Comparison of ENCODE assay signal across 2 cellular contexts in genomic region chr11:68928108-68928429, GRCh38.
TF ChIP-seq lines count a peak whose summit lies in the region.

No MANE protein-coding gene starts in this region.

TF ChIP-seq in liver, 16 proteins besides CTCF, POLR2A, EP300 and RAD21:
- no peak for TF ChIP-seq MAX (IDR thresholded peaks at IDR 0.05)
- no peak for TF ChIP-seq ZBTB33 (IDR thresholded peaks at IDR 0.05)
- peak; percentile 85 for TF ChIP-seq NR2F2 (IDR thresholded peaks at IDR 0.05)
- no peak for TF ChIP-seq EGR1 (IDR thresholded peaks at IDR 0.05; ENCODE audit: low read depth in 2 of 2)

TF ChIP-seq in HepG2, 621 proteins besides CTCF, POLR2A, EP300 and RAD21:
- no peak for TF ChIP-seq ZNF362 (CRISPR knock-in tag; IDR thresholded peaks at IDR 0.05; ENCODE audit: borderline replicate concordance)
- no peak for TF ChIP-seq HCFC1 (IDR thresholded peaks at IDR 0.05; ENCODE audit: low read depth, low read length)
- no peak for TF ChIP-seq SOX13 (IDR thresholded peaks at IDR 0.05)
- no peak for TF ChIP-seq SOX13 (CRISPR knock-in tag; conservative IDR thresholded peaks at IDR 0.05 in 1 of 2, IDR thresholded peaks at IDR 0.05 in 1 of 2)
- no peak for TF ChIP-seq ZNF441 (CRISPR knock-in tag; IDR thresholded peaks at IDR 0.05; ENCODE audit: borderline replicate concordance)
- no peak for TF ChIP-seq ZNF790 (CRISPR knock-in tag; IDR thresholded peaks at IDR 0.05; ENCODE audit: borderline replicate concordance)
- no peak for TF ChIP-seq ZBTB46 (CRISPR knock-in tag; IDR thresholded peaks at IDR 0.05; ENCODE audit: borderline replicate concordance)
- TF ChIP-seq GABPB1 (CRISPR knock-in tag; IDR thresholded peaks at IDR 0.05) = no peak
- no peak for TF ChIP-seq IRF2 (CRISPR knock-in tag; IDR thresholded peaks at IDR 0.05)
- TF ChIP-seq ZNF17 (CRISPR knock-in tag; IDR thresholded peaks at IDR 0.05) = no peak
- TF ChIP-seq IRF9 (CRISPR knock-in tag; IDR thresholded peaks at IDR 0.05; ENCODE audit: borderline replicate concordance) = no peak
- no peak for TF ChIP-seq GLI4 (CRISPR knock-in tag; IDR thresholded peaks at IDR 0.05; ENCODE audit: borderline replicate concordance)
- no peak for TF ChIP-seq ZNF281 (CRISPR knock-in tag; IDR thresholded peaks at IDR 0.05; ENCODE audit: borderline replicate concordance)
- TF ChIP-seq RFX3 (CRISPR knock-in tag; IDR thresholded peaks at IDR 0.05) = no peak
- TF ChIP-seq HNRNPL (IDR thresholded peaks at IDR 0.05; ENCODE audit: low read depth, low read length) = no peak
- TF ChIP-seq ZNF800 (CRISPR knock-in tag; IDR thresholded peaks at IDR 0.05) = no peak
- TF ChIP-seq ZNF18 (CRISPR knock-in tag; IDR thresholded peaks at IDR 0.05; ENCODE audit: insufficient replicate concordance) = no peak
- no peak for TF ChIP-seq MLLT10 (CRISPR knock-in tag; IDR thresholded peaks at IDR 0.05)
